In the genomic region with DNA sequence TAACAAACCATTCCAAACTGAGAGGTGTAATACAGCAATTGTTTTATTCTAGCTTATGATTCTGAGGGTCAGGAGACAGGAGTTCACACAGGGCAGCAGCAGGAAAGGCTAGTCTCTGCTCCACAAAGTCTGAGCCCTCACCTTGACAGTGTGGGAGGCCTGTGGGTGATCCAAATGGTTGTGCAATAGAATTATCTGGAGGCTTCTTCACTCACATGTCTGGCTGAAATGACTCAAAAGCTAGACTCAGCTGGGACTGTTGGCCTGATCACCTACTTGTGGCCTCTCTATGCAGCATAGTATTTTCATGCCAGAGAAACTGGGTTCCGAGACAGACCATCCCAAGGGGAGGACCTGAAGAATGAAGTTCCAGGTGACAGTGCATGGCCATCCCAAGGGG, we compare ENCODE assay signal across 22 cellular contexts.
A peak's percentile ranks its signal among the peaks of the same experiment; 100 is the strongest.
DNase-seq lines count a peak whose midpoint lies in the region; ATAC-seq and TF ChIP-seq lines count a peak whose summit lies in the region.
"Had no signal": no experiment of that assay in that cellular context is flagged by ENCODE, and none has a peak within 500 bp of the region (broad histone marks: within the 10 kb centered on the region; RNA-seq: fewer than 3 reads in every experiment).

No MANE protein-coding gene starts in this region.

- no peak overlapping the region for H2AFZ ChIP-seq in mammary epithelial cell (ENCODE audit: low read depth, low read length)

- POLR2A ChIA-PET in MCF 10A (lab: Yijun Ruan, JAX) = interaction anchor here (0.7 kb wide), 1 partner anchor 9 kb away, joined by 3 read pairs; no protein-coding TSS in a partner anchor

- no peak overlapping the region for H3K9ac ChIP-seq in mammary epithelial cell (ENCODE audit: insufficient read depth, low read length)

- H3K27ac ChIP-seq in mammary epithelial cell (ENCODE audit: insufficient read depth, low read depth, low read length) (no peak overlapping the region), uterus (no peak overlapping the region)
- H3K27ac ChIP-seq: 22Rv1, A549 had no signal

- DNase-seq in MCF 10A (ENCODE audit: unreplicated experiment) (peak; percentile 12), mammary epithelial cell (no peak), epithelial cell of esophagus (ENCODE audit: low read depth) (peak; percentile 28), renal cortical epithelial cell (ENCODE audit: low read depth) (peak; percentile 27), uterus (no peak), nucleus accumbens (lab: John Stamatoyannopoulos, UW) (no peak), HT-29 (ENCODE audit: low spot score) (no peak)
- DNase-seq: ACHN; AML-193; BE2C; C1 segment of cervical spinal cord; Caco-2; CD4-positive, CD25-positive, alpha-beta regulatory T cell; CD8-positive, alpha-beta T cell; DMS153; DND-41; GOT3; HFFc6 had no signal

- H3K36me3 ChIP-seq in mammary epithelial cell (ENCODE audit: insufficient read depth, low read length) (no peaks in the 10 kb centered on the region), uterus (no peaks in the 10 kb centered on the region)
- H3K36me3 ChIP-seq: BE2C, HAP-1 had no signal

- peak; percentile 41 for ATAC-seq in HG03442 (IDR thresholded peaks at IDR 0.05; ENCODE audit: unreplicated experiment)
- ATAC-seq: A549; CD8-positive, alpha-beta T cell had no signal

- no peak overlapping the region for H3K4me3 Mint-ChIP-seq in MCF 10A (ENCODE audit: unreplicated experiment)
- H3K4me3 Mint-ChIP-seq: CD4-positive, CD25-positive, alpha-beta regulatory T cell; CD8-positive, alpha-beta T cell; HFFc6 had no signal

- H3K4me3 ChIP-seq in mammary epithelial cell (replicated peaks in 1 of 3; ENCODE audit: insufficient read depth in 1 of 3, low read depth in 2 of 3, low read length in 3 of 3) (no peak overlapping the region), epithelial cell of esophagus (ENCODE audit: low read length) (no peak overlapping the region), uterus (no peak overlapping the region)
- H3K4me3 ChIP-seq: A549, HAP-1 had no signal

- peaks cover 8% of the 10 kb centered on the region for H3K27me3 Mint-ChIP-seq in MCF 10A (ENCODE audit: insufficient read depth, unreplicated experiment)

- H3K4me2 ChIP-seq in mammary epithelial cell (ENCODE audit: insufficient read depth, low read depth, low read length) = no peak overlapping the region
- H3K4me2 ChIP-seq: A549 had no signal

- no peaks in the 10 kb centered on the region for H3K4me1 Mint-ChIP-seq in MCF 10A (ENCODE audit: insufficient read depth, unreplicated experiment)
- H3K4me1 Mint-ChIP-seq: CD4-positive, CD25-positive, alpha-beta regulatory T cell had no signal

- H3K4me1 ChIP-seq in mammary epithelial cell (ENCODE audit: insufficient read depth, low read length) (no peaks in the 10 kb centered on the region), uterus (no peaks in the 10 kb centered on the region)
- H3K4me1 ChIP-seq: A549, BE2C, Caco-2, HAP-1 had no signal

- BruUV-seq in MCF 10A (replicated peaks; lab: Mats Ljungman, UMichigan) (no TSS peak), mammary epithelial cell (replicated peaks; lab: Mats Ljungman, UMichigan) (no TSS peak)

- in situ Hi-C loops in mammary epithelial cell (cut with MboI; ENCODE audit: low sequenced_read_pairs in 2 of 2) = no loop called here

- CTCF ChIA-PET in MCF 10A (lab: Yijun Ruan, JAX) (no interaction called here), mammary epithelial cell (lab: Charles Lee; ENCODE audit: low non-redundant PET) (interaction anchor here (0.6 kb wide), 1 partner anchor 9 kb away, joined by 4 read pairs; no protein-coding TSS in a partner anchor)

- H3K27ac Mint-ChIP-seq in MCF 10A (ENCODE audit: low read depth, unreplicated experiment) = no peak overlapping the region
- H3K27ac Mint-ChIP-seq: CD4-positive, CD25-positive, alpha-beta regulatory T cell; CD8-positive, alpha-beta T cell; HFFc6 had no signal

- WGBS in mammary epithelial cell (ENCODE audit: low coverage, missing lambda C conversion rate) = 78% methylated on average over 1 of the region's 1 CpG

- no peaks in the 10 kb centered on the region for H3K36me3 Mint-ChIP-seq in MCF 10A (ENCODE audit: insufficient read depth, unreplicated experiment)
- H3K36me3 Mint-ChIP-seq: CD4-positive, CD25-positive, alpha-beta regulatory T cell; CD8-positive, alpha-beta T cell had no signal

- no peak for TF ChIP-seq CTCF in MCF 10A (IDR thresholded peaks at IDR 0.05; ENCODE audit: unreplicated experiment)
- no peak for TF ChIP-seq CTCF in mammary epithelial cell (conservative IDR thresholded peaks at IDR 0.05 in 1 of 2, IDR thresholded peaks at IDR 0.05 in 1 of 2; ENCODE audit: extremely low read depth in 1 of 2, insufficient read depth in 1 of 2, low read depth in 1 of 2, low read length in 2 of 2)
- no peak for TF ChIP-seq CTCF in epithelial cell of esophagus (IDR thresholded peaks at IDR 0.05; ENCODE audit: insufficient read depth, low read depth, low read length, missing control alignments)
- no peak for TF ChIP-seq CTCF in uterus (IDR thresholded peaks at IDR 0.05)

- dilution Hi-C loops in mammary epithelial cell (cut with HindIII; ENCODE audit: low sequenced_read_pairs) = no loop called here

- intact Hi-C loops in MCF 10A (cut with micrococcal nuclease) (loop anchor here (10.0 kb wide), 1 partner anchor 836 kb away; the partner anchor contains the start of gene UBE2E1), mammary epithelial cell (cut with micrococcal nuclease) (no loop called here), uterus (cut with DNase I; ENCODE audit: low total_unique reads) (no loop called here)

- H3K79me2 ChIP-seq in mammary epithelial cell (ENCODE audit: insufficient read depth, low read length) = no peaks in the 10 kb centered on the region

- H3K9me3 ChIP-seq in mammary epithelial cell (replicated peaks; ENCODE audit: insufficient read depth, low read length) (no peaks in the 10 kb centered on the region), uterus (no peaks in the 10 kb centered on the region)
- H3K9me3 ChIP-seq: A549, BE2C, Caco-2, HAP-1 had no signal

- no peak for TF ChIP-seq POLR2A in uterus (IDR thresholded peaks at IDR 0.05)

- peaks cover 7% of the 10 kb centered on the region for H3K27me3 ChIP-seq in mammary epithelial cell (ENCODE audit: insufficient read depth, low read length)
- no peaks in the 10 kb centered on the region for H3K27me3 ChIP-seq in uterus
- H3K27me3 ChIP-seq: BE2C had no signal

- H4K20me1 ChIP-seq in mammary epithelial cell (ENCODE audit: insufficient read depth, low read length) = no peaks in the 10 kb centered on the region

- H3K9me3 Mint-ChIP-seq in MCF 10A (ENCODE audit: unreplicated experiment) = no peaks in the 10 kb centered on the region
- H3K9me3 Mint-ChIP-seq: CD8-positive, alpha-beta T cell had no signal

Comparison
In these comparisons a context has a peak if more than half of its experiments do, and no peak if none do; other contexts are left out.
1. DNase-seq: peak in MCF 10A (single experiment), epithelial cell of esophagus (single experiment) and renal cortical epithelial cell (single experiment); none in mammary epithelial cell (single experiment), uterus (0 of 2), nucleus accumbens (0 of 56) and HT-29 (single experiment).